Comparison of ENCODE assay signal across 14 cellular contexts in the genomic region with DNA sequence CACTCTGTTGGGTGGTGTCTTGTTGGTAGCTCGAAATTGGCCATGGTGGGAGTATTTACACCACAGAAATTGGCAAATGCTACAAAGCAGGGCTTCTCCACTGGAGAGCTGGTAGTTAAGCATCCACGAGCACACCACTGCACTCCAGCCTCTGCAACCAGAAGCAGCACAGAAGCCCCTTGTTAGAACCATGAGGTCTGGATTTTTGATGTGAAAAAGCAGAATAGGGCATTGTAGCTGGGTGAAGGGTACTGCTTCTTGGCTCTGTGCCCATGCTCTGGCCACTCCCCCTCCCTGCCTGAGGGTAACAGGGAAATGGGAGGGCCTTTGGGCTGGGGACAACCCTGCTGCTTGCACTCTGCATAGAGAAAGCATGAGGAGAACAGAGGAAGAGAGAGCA.
DNase-seq lines count a peak whose midpoint lies in the region; ATAC-seq and TF ChIP-seq lines count a peak whose summit lies in the region.
"Had no signal": no experiment of that assay in that cellular context is flagged by ENCODE, and none has a peak within 500 bp of the region (broad histone marks: within the 10 kb centered on the region; RNA-seq: fewer than 3 reads in every experiment).

No MANE protein-coding gene starts in this region.

- H2BK15ac ChIP-seq in IMR-90 (ENCODE audit: low read depth, low read length) = no peak overlapping the region

- H3K56ac ChIP-seq in IMR-90 (ENCODE audit: extremely low read depth, insufficient read depth, low read length) = no peak overlapping the region

- no peak for TF ChIP-seq RAD21 in IMR-90 (IDR thresholded peaks at IDR 0.05; ENCODE audit: low read length)

- H3K4me2 ChIP-seq in IMR-90 (ENCODE audit: low read depth, low read length) = no peak overlapping the region

- in situ Hi-C loops in IMR-90 (cut with MboI; ENCODE audit: low sequenced_read_pairs) = no loop called here

- peaks cover 31% of the 10 kb centered on the region for H3K36me3 ChIP-seq in IMR-90 (ENCODE audit: control insufficient read depth, insufficient read depth, low read length)
- H3K36me3 ChIP-seq: cardiac muscle cell had no signal

- dilution Hi-C loops in IMR-90 (cut with HindIII; ENCODE audit: low sequenced_read_pairs, unreplicated experiment) = no loop called here

- no peak overlapping the region for H2BK5ac ChIP-seq in IMR-90 (ENCODE audit: low read depth, low read length, poor library complexity, severe bottlenecking)

- no peaks in the 10 kb centered on the region for H3K27me3 ChIP-seq in IMR-90 (ENCODE audit: control insufficient read depth, insufficient read depth, low read length)
- H3K27me3 ChIP-seq: cardiac muscle cell, tibial artery had no signal

- peak; percentile 1 for DNase-seq in NCI-H345 (lab: John Stamatoyannopoulos, UW)
- DNase-seq in NCI-H345 treated with DMSO at 0.1 percent for 48 hours (lab: John Stamatoyannopoulos, UW; ENCODE audit: unreplicated experiment) = no peak
- no peak for DNase-seq in IMR-90
- peak; percentile 46 for DNase-seq in activated CD4-positive, alpha-beta memory T cell treated with anti-CD3 and anti-CD28 coated beads for 36 hours
- DNase-seq in midbrain (lab: John Stamatoyannopoulos, UW) = peak; percentile 71
- DNase-seq in mesothelial cell of epicardium (ENCODE audit: low spot score in 2 of 2, unreplicated experiment in 2 of 2) = no peak
- DNase-seq: DMS53, tibial artery had no signal

- no peak overlapping the region for H4K8ac ChIP-seq in IMR-90 (ENCODE audit: low read depth in 2 of 2, low read length in 2 of 2)

- H4K91ac ChIP-seq in IMR-90 (ENCODE audit: insufficient read depth, low read depth, low read length) = peak overlapping the region; percentile 16; the same call in 1 of the 2 replicates

- H3K4me3 Mint-ChIP-seq in activated CD4-positive, alpha-beta memory T cell treated with anti-CD3 and anti-CD28 coated beads for 36 hours = no peak overlapping the region
- H3K4me3 Mint-ChIP-seq in mesothelial cell of epicardium = no peak overlapping the region
- H3K4me3 Mint-ChIP-seq: activated T-helper 17 cell treated with anti-CD3 and anti-CD28 coated beads, Interleukin-2, amount 50 U/mL, for 72 hours had no signal

- no peak overlapping the region for H3K4me3 ChIP-seq in IMR-90 (ENCODE audit: insufficient read depth, low read depth, low read length)
- H3K4me3 ChIP-seq: cardiac muscle cell, tibial artery had no signal

- WGBS in IMR-90 (ENCODE audit: extremely low coverage in 2 of 2, insufficient read length in 1 of 2), 2 experiments = no CpG with 5 or more reads among the region's 2 CpGs

- no peak for TF ChIP-seq POLR2A in IMR-90 (IDR thresholded peaks at IDR 0.05; ENCODE audit: low read depth, low read length)

- H3K9ac ChIP-seq in IMR-90 (ENCODE audit: low read depth, low read length) = no peak overlapping the region

- peaks cover 11% of the 10 kb centered on the region for H3K4me1 Mint-ChIP-seq in activated CD4-positive, alpha-beta memory T cell treated with anti-CD3 and anti-CD28 coated beads for 36 hours (ENCODE audit: low read depth)
- H3K4me1 Mint-ChIP-seq in mesothelial cell of epicardium = peaks cover 3% of the 10 kb centered on the region

- H2AK5ac ChIP-seq in IMR-90 (ENCODE audit: low read depth, low read length) = peak overlapping the region; percentile 37; the same call in 1 of the 2 replicates

- H4K20me1 ChIP-seq in IMR-90 (ENCODE audit: insufficient read depth, low read length) = no peaks in the 10 kb centered on the region

- no peak overlapping the region for H3K23ac ChIP-seq in IMR-90 (ENCODE audit: low read depth, low read length)

- CTCF ChIA-PET in IMR-90 (lab: Yijun Ruan, JAX) = no interaction called here
- CTCF ChIA-PET in activated CD4-positive, alpha-beta memory T cell treated with anti-CD3 and anti-CD28 coated beads for 36 hours (lab: Charles Lee) = interaction anchor here (1.0 to 1.5 kb wide), 2 partner anchors 87 to 176 kb away, joined by 3 read pairs; no protein-coding TSS in a partner anchor

- H3K9me3 Mint-ChIP-seq in activated CD4-positive, alpha-beta memory T cell treated with anti-CD3 and anti-CD28 coated beads for 36 hours = peaks cover 3% of the 10 kb centered on the region
- H3K9me3 Mint-ChIP-seq in mesothelial cell of epicardium = peaks cover 10% of the 10 kb centered on the region
- H3K9me3 Mint-ChIP-seq: activated T-helper 17 cell treated with anti-CD3 and anti-CD28 coated beads, Interleukin-2, amount 50 U/mL, for 72 hours had no signal

- H3K4me1 ChIP-seq in IMR-90 (ENCODE audit: control insufficient read depth, insufficient read depth, low read length) = peaks cover 8% of the 10 kb centered on the region
- H3K4me1 ChIP-seq: tibial artery had no signal

- no peak overlapping the region for H3K14ac ChIP-seq in IMR-90 (replicated peaks; ENCODE audit: low read depth, low read length)

- TF ChIP-seq CTCF in IMR-90 (conservative IDR thresholded peaks at IDR 0.05; ENCODE audit: low read depth, low read length) (no peak), mesothelial cell of epicardium (IDR thresholded peaks at IDR 0.05; ENCODE audit: unreplicated experiment) (no peak)

- H3K27me3 Mint-ChIP-seq in activated CD4-positive, alpha-beta memory T cell treated with anti-CD3 and anti-CD28 coated beads for 36 hours = no peaks in the 10 kb centered on the region
- H3K27me3 Mint-ChIP-seq in mesothelial cell of epicardium (ENCODE audit: low read depth) = no peaks in the 10 kb centered on the region

- no peaks in the 10 kb centered on the region for H3K36me3 Mint-ChIP-seq in activated CD4-positive, alpha-beta memory T cell treated with anti-CD3 and anti-CD28 coated beads for 36 hours
- H3K36me3 Mint-ChIP-seq in mesothelial cell of epicardium = peaks cover 51% of the 10 kb centered on the region

- no peak overlapping the region for H2AK9ac ChIP-seq in IMR-90 (replicated peaks; ENCODE audit: low read depth, low read length, poor library complexity)

- H3K79me1 ChIP-seq in IMR-90 (ENCODE audit: low read depth in 1 of 2, low read length in 2 of 2) = 0 out of 4 replicates have a peak, but pooled peaks cover 0 to 10% of the 10 kb centered on the region in 2 experiments

- POLR2A ChIA-PET in IMR-90 (lab: Charles Lee; ENCODE audit: unreplicated experiment) = no interaction called here
- POLR2A ChIA-PET in activated CD4-positive, alpha-beta memory T cell treated with anti-CD3 and anti-CD28 coated beads for 36 hours (lab: Charles Lee) = no interaction called here

- no TSS peak for BruUV-seq in IMR-90 (replicated peaks; lab: Mats Ljungman, UMichigan)

- H3K27ac Mint-ChIP-seq in activated CD4-positive, alpha-beta memory T cell treated with anti-CD3 and anti-CD28 coated beads for 36 hours = no peak overlapping the region
- no peak overlapping the region for H3K27ac Mint-ChIP-seq in mesothelial cell of epicardium
- H3K27ac Mint-ChIP-seq: activated T-helper 17 cell treated with anti-CD3 and anti-CD28 coated beads, Interleukin-2, amount 50 U/mL, for 72 hours had no signal

- no peak for ATAC-seq in IMR-90 (ENCODE audit: low read depth)
- no peak for ATAC-seq in HG02852 (IDR thresholded peaks at IDR 0.05; ENCODE audit: unreplicated experiment)
- ATAC-seq in HG03521 (IDR thresholded peaks at IDR 0.05; ENCODE audit: unreplicated experiment) = no peak
- ATAC-seq: activated T-helper 17 cell treated with anti-CD3 and anti-CD28 coated beads, Interleukin-2, amount 50 U/mL, for 72 hours had no signal

- H3K27ac ChIP-seq in IMR-90 (ENCODE audit: insufficient read depth, low read length) = no peak overlapping the region
- H3K27ac ChIP-seq: cardiac muscle cell, epithelial cell of prostate, tibial artery, VCaP had no signal

- peaks cover 8% of the 10 kb centered on the region; the same call in 1 of the 2 replicates for H3K9me1 ChIP-seq in IMR-90 (ENCODE audit: insufficient read depth, low read length)

- intact Hi-C loops in IMR-90 (cut with micrococcal nuclease) = no loop called here
- intact Hi-C loops in activated CD4-positive, alpha-beta memory T cell treated with anti-CD3 and anti-CD28 coated beads for 36 hours (cut with micrococcal nuclease) = no loop called here

- H2BK20ac ChIP-seq in IMR-90 (ENCODE audit: low read depth, low read length) = no peak overlapping the region

- no peak overlapping the region for H3K18ac ChIP-seq in IMR-90 (ENCODE audit: low read depth, low read length)

- no peak overlapping the region for H2AFZ ChIP-seq in IMR-90 (replicated peaks; ENCODE audit: low read length, poor library complexity)

- H2BK120ac ChIP-seq in IMR-90 (ENCODE audit: low read depth, low read length) = no peak overlapping the region

- H3K9me3 ChIP-seq in IMR-90 (ENCODE audit: control insufficient read depth, insufficient read depth, low read length) = no peaks in the 10 kb centered on the region
- H3K9me3 ChIP-seq: tibial artery had no signal

- no peak overlapping the region for H3K4ac ChIP-seq in IMR-90 (ENCODE audit: low read depth, low read length)

- H4K5ac ChIP-seq in IMR-90 (ENCODE audit: low read depth, low read length) = no peak overlapping the region

TF ChIP-seq in IMR-90, 13 proteins besides CTCF, POLR2A, EP300 and RAD21:
- TF ChIP-seq SMC3 (IDR thresholded peaks at IDR 0.05; ENCODE audit: low read depth, low read length) = no peak
- no peak for TF ChIP-seq RFX5 (IDR thresholded peaks at IDR 0.05; ENCODE audit: low read depth, low read length)
- TF ChIP-seq, protein P1, sequence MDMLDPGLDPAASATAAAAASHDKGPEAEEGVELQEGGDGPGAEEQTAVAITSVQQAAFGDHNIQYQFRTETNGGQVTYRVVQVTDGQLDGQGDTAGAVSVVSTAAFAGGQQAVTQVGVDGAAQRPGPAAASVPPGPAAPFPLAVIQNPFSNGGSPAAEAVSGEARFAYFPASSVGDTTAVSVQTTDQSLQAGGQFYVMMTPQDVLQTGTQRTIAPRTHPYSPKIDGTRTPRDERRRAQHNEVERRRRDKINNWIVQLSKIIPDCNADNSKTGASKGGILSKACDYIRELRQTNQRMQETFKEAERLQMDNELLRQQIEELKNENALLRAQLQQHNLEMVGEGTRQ (IDR thresholded peaks at IDR 0.05; ENCODE audit: low read depth, low read length) = no peak
- TF ChIP-seq, protein P2, sequence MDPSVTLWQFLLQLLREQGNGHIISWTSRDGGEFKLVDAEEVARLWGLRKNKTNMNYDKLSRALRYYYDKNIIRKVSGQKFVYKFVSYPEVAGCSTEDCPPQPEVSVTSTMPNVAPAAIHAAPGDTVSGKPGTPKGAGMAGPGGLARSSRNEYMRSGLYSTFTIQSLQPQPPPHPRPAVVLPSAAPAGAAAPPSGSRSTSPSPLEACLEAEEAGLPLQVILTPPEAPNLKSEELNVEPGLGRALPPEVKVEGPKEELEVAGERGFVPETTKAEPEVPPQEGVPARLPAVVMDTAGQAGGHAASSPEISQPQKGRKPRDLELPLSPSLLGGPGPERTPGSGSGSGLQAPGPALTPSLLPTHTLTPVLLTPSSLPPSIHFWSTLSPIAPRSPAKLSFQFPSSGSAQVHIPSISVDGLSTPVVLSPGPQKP (IDR thresholded peaks at IDR 0.05; ENCODE audit: borderline replicate concordance, low read depth, low read length) = no peak
- TF ChIP-seq RCOR1 (IDR thresholded peaks at IDR 0.05; ENCODE audit: insufficient replicate concordance, low read length) = no peak
- TF ChIP-seq MAFK (IDR thresholded peaks at IDR 0.05; ENCODE audit: low read depth, low read length) = no peak
- TF ChIP-seq MXI1 (IDR thresholded peaks at IDR 0.05; ENCODE audit: borderline replicate concordance, low read depth, low read length) = no peak

Comparison
In these comparisons a context has a peak if more than half of its experiments do, and no peak if none do; other contexts are left out.
1. DNase-seq: peak in NCI-H345 (single experiment), activated CD4-positive, alpha-beta memory T cell treated with anti-CD3 and anti-CD28 coated beads for 36 hours (single experiment) and midbrain (single experiment); none in NCI-H345 treated with DMSO at 0.1 percent for 48 hours (single experiment), IMR-90 (single experiment) and mesothelial cell of epicardium (0 of 2).